ENCODE assay signal across 2 cellular contexts in the genomic region with DNA sequence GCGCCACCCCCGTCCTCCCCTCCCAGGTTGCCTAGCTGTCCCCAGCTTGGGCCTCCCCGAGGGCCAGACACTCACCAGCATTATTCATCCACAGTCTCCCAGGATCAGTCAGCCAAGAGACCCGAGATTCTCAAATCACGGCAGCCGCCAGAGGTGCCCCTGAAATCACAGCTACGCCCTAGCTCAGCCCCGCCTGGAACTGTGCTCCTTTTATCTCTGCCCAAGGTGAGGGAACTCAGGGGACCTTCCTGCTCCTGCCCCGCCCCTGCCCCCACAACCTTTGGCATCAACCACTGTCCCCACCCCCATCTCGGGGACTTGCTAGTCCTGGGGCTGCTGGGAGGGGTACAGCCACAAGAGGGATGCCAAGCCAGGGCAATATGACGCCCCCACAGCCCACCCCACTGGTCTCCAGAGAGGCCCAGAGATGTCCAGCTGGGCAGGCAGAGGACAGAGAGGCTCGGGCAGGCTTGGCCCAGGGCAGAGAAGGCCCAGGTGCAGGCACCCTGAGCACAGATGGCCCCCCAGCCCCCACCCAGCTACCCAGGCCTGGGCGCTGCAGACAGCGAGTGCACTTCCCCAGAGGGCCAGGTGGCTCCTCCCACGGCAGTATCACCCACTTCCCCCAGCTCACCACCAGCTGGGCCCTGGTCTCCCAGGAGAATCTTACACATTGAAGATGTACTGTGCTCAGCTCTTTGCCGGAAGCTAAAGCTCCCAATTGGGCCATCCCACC.
TF ChIP-seq lines count a peak whose summit lies in the region.

A gene with protein sequence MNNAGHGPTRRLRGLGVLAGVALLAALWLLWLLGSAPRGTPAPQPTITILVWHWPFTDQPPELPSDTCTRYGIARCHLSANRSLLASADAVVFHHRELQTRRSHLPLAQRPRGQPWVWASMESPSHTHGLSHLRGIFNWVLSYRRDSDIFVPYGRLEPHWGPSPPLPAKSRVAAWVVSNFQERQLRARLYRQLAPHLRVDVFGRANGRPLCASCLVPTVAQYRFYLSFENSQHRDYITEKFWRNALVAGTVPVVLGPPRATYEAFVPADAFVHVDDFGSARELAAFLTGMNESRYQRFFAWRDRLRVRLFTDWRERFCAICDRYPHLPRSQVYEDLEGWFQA (minus strand): TSS at position 185 of the 736 bp plus-strand sequence. CDS start 97 bp downstream, at position 88.

TF ChIP-seq in H1, 55 proteins besides CTCF, POLR2A, EP300 and RAD21 (continues in another document):
- TF ChIP-seq, protein P1, sequence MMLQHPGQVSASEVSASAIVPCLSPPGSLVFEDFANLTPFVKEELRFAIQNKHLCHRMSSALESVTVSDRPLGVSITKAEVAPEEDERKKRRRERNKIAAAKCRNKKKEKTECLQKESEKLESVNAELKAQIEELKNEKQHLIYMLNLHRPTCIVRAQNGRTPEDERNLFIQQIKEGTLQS (IDR thresholded peaks at IDR 0.05; ENCODE audit: insufficient read depth, low read depth, low read length): no peak
- TF ChIP-seq JUN (IDR thresholded peaks at IDR 0.05; ENCODE audit: low read depth, low read length): no peak
- no peak for TF ChIP-seq CTBP2 (IDR thresholded peaks at IDR 0.05; ENCODE audit: borderline replicate concordance, insufficient read depth, insufficient read length, low read length)
- no peak for TF ChIP-seq HDAC6 (IDR thresholded peaks at IDR 0.05; ENCODE audit: low read depth, low read length)
- no peak for TF ChIP-seq SIN3A (conservative IDR thresholded peaks at IDR 0.05 in 1 of 2, IDR thresholded peaks at IDR 0.05 in 1 of 2; ENCODE audit: low read depth in 1 of 2, low read length in 2 of 2)
- TF ChIP-seq, protein P2, sequence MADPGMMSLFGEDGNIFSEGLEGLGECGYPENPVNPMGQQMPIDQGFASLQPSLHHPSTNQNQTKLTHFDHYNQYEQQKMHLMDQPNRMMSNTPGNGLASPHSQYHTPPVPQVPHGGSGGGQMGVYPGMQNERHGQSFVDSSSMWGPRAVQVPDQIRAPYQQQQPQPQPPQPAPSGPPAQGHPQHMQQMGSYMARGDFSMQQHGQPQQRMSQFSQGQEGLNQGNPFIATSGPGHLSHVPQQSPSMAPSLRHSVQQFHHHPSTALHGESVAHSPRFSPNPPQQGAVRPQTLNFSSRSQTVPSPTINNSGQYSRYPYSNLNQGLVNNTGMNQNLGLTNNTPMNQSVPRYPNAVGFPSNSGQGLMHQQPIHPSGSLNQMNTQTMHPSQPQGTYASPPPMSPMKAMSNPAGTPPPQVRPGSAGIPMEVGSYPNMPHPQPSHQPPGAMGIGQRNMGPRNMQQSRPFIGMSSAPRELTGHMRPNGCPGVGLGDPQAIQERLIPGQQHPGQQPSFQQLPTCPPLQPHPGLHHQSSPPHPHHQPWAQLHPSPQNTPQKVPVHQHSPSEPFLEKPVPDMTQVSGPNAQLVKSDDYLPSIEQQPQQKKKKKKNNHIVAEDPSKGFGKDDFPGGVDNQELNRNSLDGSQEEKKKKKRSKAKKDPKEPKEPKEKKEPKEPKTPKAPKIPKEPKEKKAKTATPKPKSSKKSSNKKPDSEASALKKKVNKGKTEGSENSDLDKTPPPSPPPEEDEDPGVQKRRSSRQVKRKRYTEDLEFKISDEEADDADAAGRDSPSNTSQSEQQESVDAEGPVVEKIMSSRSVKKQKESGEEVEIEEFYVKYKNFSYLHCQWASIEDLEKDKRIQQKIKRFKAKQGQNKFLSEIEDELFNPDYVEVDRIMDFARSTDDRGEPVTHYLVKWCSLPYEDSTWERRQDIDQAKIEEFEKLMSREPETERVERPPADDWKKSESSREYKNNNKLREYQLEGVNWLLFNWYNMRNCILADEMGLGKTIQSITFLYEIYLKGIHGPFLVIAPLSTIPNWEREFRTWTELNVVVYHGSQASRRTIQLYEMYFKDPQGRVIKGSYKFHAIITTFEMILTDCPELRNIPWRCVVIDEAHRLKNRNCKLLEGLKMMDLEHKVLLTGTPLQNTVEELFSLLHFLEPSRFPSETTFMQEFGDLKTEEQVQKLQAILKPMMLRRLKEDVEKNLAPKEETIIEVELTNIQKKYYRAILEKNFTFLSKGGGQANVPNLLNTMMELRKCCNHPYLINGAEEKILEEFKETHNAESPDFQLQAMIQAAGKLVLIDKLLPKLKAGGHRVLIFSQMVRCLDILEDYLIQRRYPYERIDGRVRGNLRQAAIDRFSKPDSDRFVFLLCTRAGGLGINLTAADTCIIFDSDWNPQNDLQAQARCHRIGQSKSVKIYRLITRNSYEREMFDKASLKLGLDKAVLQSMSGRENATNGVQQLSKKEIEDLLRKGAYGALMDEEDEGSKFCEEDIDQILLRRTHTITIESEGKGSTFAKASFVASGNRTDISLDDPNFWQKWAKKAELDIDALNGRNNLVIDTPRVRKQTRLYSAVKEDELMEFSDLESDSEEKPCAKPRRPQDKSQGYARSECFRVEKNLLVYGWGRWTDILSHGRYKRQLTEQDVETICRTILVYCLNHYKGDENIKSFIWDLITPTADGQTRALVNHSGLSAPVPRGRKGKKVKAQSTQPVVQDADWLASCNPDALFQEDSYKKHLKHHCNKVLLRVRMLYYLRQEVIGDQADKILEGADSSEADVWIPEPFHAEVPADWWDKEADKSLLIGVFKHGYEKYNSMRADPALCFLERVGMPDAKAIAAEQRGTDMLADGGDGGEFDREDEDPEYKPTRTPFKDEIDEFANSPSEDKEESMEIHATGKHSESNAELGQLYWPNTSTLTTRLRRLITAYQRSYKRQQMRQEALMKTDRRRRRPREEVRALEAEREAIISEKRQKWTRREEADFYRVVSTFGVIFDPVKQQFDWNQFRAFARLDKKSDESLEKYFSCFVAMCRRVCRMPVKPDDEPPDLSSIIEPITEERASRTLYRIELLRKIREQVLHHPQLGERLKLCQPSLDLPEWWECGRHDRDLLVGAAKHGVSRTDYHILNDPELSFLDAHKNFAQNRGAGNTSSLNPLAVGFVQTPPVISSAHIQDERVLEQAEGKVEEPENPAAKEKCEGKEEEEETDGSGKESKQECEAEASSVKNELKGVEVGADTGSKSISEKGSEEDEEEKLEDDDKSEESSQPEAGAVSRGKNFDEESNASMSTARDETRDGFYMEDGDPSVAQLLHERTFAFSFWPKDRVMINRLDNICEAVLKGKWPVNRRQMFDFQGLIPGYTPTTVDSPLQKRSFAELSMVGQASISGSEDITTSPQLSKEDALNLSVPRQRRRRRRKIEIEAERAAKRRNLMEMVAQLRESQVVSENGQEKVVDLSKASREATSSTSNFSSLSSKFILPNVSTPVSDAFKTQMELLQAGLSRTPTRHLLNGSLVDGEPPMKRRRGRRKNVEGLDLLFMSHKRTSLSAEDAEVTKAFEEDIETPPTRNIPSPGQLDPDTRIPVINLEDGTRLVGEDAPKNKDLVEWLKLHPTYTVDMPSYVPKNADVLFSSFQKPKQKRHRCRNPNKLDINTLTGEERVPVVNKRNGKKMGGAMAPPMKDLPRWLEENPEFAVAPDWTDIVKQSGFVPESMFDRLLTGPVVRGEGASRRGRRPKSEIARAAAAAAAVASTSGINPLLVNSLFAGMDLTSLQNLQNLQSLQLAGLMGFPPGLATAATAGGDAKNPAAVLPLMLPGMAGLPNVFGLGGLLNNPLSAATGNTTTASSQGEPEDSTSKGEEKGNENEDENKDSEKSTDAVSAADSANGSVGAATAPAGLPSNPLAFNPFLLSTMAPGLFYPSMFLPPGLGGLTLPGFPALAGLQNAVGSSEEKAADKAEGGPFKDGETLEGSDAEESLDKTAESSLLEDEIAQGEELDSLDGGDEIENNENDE (IDR thresholded peaks at IDR 0.05; ENCODE audit: insufficient replicate concordance, low read length): no peak
- TF ChIP-seq YY1 (IDR thresholded peaks at IDR 0.05; ENCODE audit: low read depth, low read length): no peak
- no peak for TF ChIP-seq GTF2F1 (IDR thresholded peaks at IDR 0.05; ENCODE audit: borderline replicate concordance, low read depth, low read length)
- TF ChIP-seq JUND (IDR thresholded peaks at IDR 0.05; ENCODE audit: low read length): no peak
- no peak for TF ChIP-seq KDM1A (IDR thresholded peaks at IDR 0.05; ENCODE audit: borderline replicate concordance, low read length)
- no peak for TF ChIP-seq NANOG (IDR thresholded peaks at IDR 0.05; ENCODE audit: insufficient read depth, low read depth, low read length, poor library complexity, severe bottlenecking)
- TF ChIP-seq RFX5 (IDR thresholded peaks at IDR 0.05; ENCODE audit: borderline replicate concordance, low read depth, low read length): no peak
- TF ChIP-seq SUZ12 (IDR thresholded peaks at IDR 0.05; ENCODE audit: low read length): no peak
- TF ChIP-seq POU5F1 (IDR thresholded peaks at IDR 0.05; ENCODE audit: low read depth, low read length): no peak

TF ChIP-seq in WTC11, 78 proteins besides CTCF, POLR2A, EP300 and RAD21:
- TF ChIP-seq TP53 (CRISPR knock-in tag; IDR thresholded peaks at IDR 0.05) (no peak), TEAD4 (CRISPR knock-in tag; IDR thresholded peaks at IDR 0.05) (no peak), CREM (CRISPR knock-in tag; IDR thresholded peaks at IDR 0.05) (no peak), ETV6 (CRISPR knock-in tag; IDR thresholded peaks at IDR 0.05) (no peak), ZNF219 (CRISPR knock-in tag; IDR thresholded peaks at IDR 0.05; ENCODE audit: borderline replicate concordance) (no peak)
- TF ChIP-seq, protein P3, sequence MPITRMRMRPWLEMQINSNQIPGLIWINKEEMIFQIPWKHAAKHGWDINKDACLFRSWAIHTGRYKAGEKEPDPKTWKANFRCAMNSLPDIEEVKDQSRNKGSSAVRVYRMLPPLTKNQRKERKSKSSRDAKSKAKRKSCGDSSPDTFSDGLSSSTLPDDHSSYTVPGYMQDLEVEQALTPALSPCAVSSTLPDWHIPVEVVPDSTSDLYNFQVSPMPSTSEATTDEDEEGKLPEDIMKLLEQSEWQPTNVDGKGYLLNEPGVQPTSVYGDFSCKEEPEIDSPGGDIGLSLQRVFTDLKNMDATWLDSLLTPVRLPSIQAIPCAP (CRISPR knock-in tag; IDR thresholded peaks at IDR 0.05): no peak
- TF ChIP-seq, protein P4, sequence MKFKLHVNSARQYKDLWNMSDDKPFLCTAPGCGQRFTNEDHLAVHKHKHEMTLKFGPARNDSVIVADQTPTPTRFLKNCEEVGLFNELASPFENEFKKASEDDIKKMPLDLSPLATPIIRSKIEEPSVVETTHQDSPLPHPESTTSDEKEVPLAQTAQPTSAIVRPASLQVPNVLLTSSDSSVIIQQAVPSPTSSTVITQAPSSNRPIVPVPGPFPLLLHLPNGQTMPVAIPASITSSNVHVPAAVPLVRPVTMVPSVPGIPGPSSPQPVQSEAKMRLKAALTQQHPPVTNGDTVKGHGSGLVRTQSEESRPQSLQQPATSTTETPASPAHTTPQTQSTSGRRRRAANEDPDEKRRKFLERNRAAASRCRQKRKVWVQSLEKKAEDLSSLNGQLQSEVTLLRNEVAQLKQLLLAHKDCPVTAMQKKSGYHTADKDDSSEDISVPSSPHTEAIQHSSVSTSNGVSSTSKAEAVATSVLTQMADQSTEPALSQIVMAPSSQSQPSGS (CRISPR knock-in tag; IDR thresholded peaks at IDR 0.05; ENCODE audit: borderline replicate concordance, low read depth): no peak
- TF ChIP-seq, protein P5, sequence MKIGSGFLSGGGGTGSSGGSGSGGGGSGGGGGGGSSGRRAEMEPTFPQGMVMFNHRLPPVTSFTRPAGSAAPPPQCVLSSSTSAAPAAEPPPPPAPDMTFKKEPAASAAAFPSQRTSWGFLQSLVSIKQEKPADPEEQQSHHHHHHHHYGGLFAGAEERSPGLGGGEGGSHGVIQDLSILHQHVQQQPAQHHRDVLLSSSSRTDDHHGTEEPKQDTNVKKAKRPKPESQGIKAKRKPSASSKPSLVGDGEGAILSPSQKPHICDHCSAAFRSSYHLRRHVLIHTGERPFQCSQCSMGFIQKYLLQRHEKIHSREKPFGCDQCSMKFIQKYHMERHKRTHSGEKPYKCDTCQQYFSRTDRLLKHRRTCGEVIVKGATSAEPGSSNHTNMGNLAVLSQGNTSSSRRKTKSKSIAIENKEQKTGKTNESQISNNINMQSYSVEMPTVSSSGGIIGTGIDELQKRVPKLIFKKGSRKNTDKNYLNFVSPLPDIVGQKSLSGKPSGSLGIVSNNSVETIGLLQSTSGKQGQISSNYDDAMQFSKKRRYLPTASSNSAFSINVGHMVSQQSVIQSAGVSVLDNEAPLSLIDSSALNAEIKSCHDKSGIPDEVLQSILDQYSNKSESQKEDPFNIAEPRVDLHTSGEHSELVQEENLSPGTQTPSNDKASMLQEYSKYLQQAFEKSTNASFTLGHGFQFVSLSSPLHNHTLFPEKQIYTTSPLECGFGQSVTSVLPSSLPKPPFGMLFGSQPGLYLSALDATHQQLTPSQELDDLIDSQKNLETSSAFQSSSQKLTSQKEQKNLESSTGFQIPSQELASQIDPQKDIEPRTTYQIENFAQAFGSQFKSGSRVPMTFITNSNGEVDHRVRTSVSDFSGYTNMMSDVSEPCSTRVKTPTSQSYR (CRISPR knock-in tag; IDR thresholded peaks at IDR 0.05): no peak
- TF ChIP-seq, protein P6, sequence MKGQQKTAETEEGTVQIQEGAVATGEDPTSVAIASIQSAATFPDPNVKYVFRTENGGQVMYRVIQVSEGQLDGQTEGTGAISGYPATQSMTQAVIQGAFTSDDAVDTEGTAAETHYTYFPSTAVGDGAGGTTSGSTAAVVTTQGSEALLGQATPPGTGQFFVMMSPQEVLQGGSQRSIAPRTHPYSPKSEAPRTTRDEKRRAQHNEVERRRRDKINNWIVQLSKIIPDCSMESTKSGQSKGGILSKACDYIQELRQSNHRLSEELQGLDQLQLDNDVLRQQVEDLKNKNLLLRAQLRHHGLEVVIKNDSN (CRISPR knock-in tag; IDR thresholded peaks at IDR 0.05): no peak
TF ChIP-seq in WTC11: peak in this region for 0.
